ENCODE assay signal across 18 cellular contexts in genomic region chr17:17102176-17102575, GRCh38. TPM values are rescaled to one million over a fixed set of nuclear protein-coding genes. Genes with fewer than 3 reads are reported as not detected.
DNase-seq lines count a peak whose midpoint lies in the region; ATAC-seq, FAIRE-seq and TF ChIP-seq lines count a peak whose summit lies in the region.
"Had no signal": no experiment of that assay in that cellular context is flagged by ENCODE, and none has a peak within 500 bp of the region (broad histone marks: within the 10 kb centered on the region; RNA-seq: fewer than 3 reads in every experiment).

No MANE protein-coding gene starts in this region.

- no CpG with 5 or more reads among the region's 6 CpGs for WGBS in trophoblast cell (ENCODE audit: extremely low coverage, insufficient coverage, insufficient read length)
- WGBS in smooth muscle cell (ENCODE audit: low lambda C conversion rate), result 98% methylated on average over 6 of the region's 6 CpGs
- 92 to 96% (median 94%) methylated on average over 6 of the region's 6 CpGs for WGBS in small intestine, 3 donors

- no peak for ATAC-seq in GM18517 (IDR thresholded peaks at IDR 0.05; ENCODE audit: unreplicated experiment)

- H4K20me1 ChIP-seq in BLaER1 treated with 17β-estradiol and CSF1 and Interleukin-3, amounts not matched to agents 10 nM and 100 nM, result peaks cover 51 to 100% (median 99%) of the 10 kb centered on the region in 11 experiments; a peak in 21 of 22 replicates
- H4K20me1 ChIP-seq in smooth muscle cell (ENCODE audit: low read depth), result peaks cover 100% of the 10 kb centered on the region

- DNase-seq in G401 (ENCODE audit: low spot score), result peak; percentile 57
- DNase-seq in dorsolateral prefrontal cortex, result no peak
- no peak for DNase-seq in trophoblast cell
- no peak for DNase-seq in smooth muscle cell (lab: John Stamatoyannopoulos, UW; ENCODE audit: unreplicated experiment)
- no peak for DNase-seq in small intestine
- no peak for DNase-seq in activated T-cell treated with anti-CD3 and anti-CD28 coated beads, Interleukin-2, amount 50 U/mL, for 48 hours
- DNase-seq: ACHN; AML-193; CD4-positive, CD25-positive, alpha-beta regulatory T cell; KBM-7; NCI-H1436 treated with DMSO at 0.1 percent for 48 hours; NCI-H2029 treated with DMSO at 0.1 percent for 48 hours; NCI-H2171 treated with DMSO at 0.1 percent for 48 hours; NCI-H774; RPMI8226 had no signal

- intact Hi-C loops in dorsolateral prefrontal cortex (cut with DNase I), result loop anchor here in 1 of 2 donors (10.0 kb wide), 1 partner anchor 57 kb away; the partner anchor contains the start of gene MPRIP

- H2BK5ac ChIP-seq in trophoblast cell (ENCODE audit: low read depth, low read length, poor library complexity), result no peak overlapping the region

- peak overlapping the region in 9 of 11 experiments; percentile 23 to 69 (median 55); a peak in 17 of 22 replicates for H3K4me2 ChIP-seq in BLaER1 treated with 17β-estradiol and CSF1 and Interleukin-3, amounts not matched to agents 10 nM and 100 nM
- H3K4me2 ChIP-seq in trophoblast cell (ENCODE audit: low read length) (no peak overlapping the region), smooth muscle cell (no peak overlapping the region)

- no peak overlapping the region for H2BK12ac ChIP-seq in trophoblast cell (ENCODE audit: low read length)

- no peak overlapping the region for H3K14ac ChIP-seq in trophoblast cell (ENCODE audit: low read length)

- H4K12ac ChIP-seq in trophoblast cell (ENCODE audit: low read depth, low read length), result no peak overlapping the region

- H3K4me1 ChIP-seq in BLaER1 treated with 17β-estradiol and CSF1 and Interleukin-3, amounts not matched to agents 10 nM and 100 nM, result peaks cover 25 to 98% (median 88%) of the 10 kb centered on the region in 10 experiments
- H3K4me1 ChIP-seq in trophoblast cell (ENCODE audit: control insufficient read depth in 1 of 2, insufficient read depth in 2 of 2, low read length in 2 of 2) (peaks cover 4 to 17% of the 10 kb centered on the region in 2 experiments), smooth muscle cell (ENCODE audit: low read depth) (peaks cover 23% of the 10 kb centered on the region), small intestine (ENCODE audit: control insufficient read depth in 2 of 2, insufficient read depth in 1 of 2, low read depth in 1 of 2, low read length in 1 of 2) (peaks cover 0 to 6% of the 10 kb centered on the region in 2 donors)

- H3K9me3 ChIP-seq in BLaER1 treated with 17β-estradiol and CSF1 and Interleukin-3, amounts not matched to agents 10 nM and 100 nM (replicated peaks in 1 of 11), result no peaks in the 10 kb centered on the region
- H3K9me3 ChIP-seq in trophoblast cell (ENCODE audit: insufficient read depth, low read depth, low read length), result no peaks in the 10 kb centered on the region
- no peaks in the 10 kb centered on the region for H3K9me3 ChIP-seq in smooth muscle cell (replicated peaks; ENCODE audit: low read depth)
- H3K9me3 ChIP-seq in small intestine (ENCODE audit: control insufficient read depth, low read depth), result no peaks in the 10 kb centered on the region

- H3K27ac ChIP-seq in BLaER1 treated with 17β-estradiol and CSF1 and Interleukin-3, amounts not matched to agents 10 nM and 100 nM, result 0 out of 22 replicates have a peak overlapping the region, but pooled peaks of 1 of the 11 experiments have one; percentile 35
- H3K27ac ChIP-seq in dorsolateral prefrontal cortex (peak overlapping the region in 39 of 59 donors; percentile 3 to 88 (median 68)), trophoblast cell (ENCODE audit: low read depth, low read length) (no peak overlapping the region), smooth muscle cell (ENCODE audit: low read depth) (no peak overlapping the region), small intestine (ENCODE audit: low read depth in 1 of 2, low read length in 1 of 2) (peak overlapping the region in 1 of 2 donors; percentile 19)

- H3K79me2 ChIP-seq in trophoblast cell (ENCODE audit: control insufficient read depth, insufficient read depth, low read length, poor library complexity), result peaks cover 5% of the 10 kb centered on the region
- peaks cover 79% of the 10 kb centered on the region for H3K79me2 ChIP-seq in smooth muscle cell (ENCODE audit: low read depth)

- no peak overlapping the region for H2AK5ac ChIP-seq in trophoblast cell (ENCODE audit: low read length)

- TF ChIP-seq CTCF in dorsolateral prefrontal cortex (IDR thresholded peaks at IDR 0.05 in 54 of 56, conservative IDR thresholded peaks at IDR 0.05 in 2 of 56; ENCODE audit: low read depth in 1 of 56, partially characterized antibody in 56 of 56) (no peak), smooth muscle cell (IDR thresholded peaks at IDR 0.05; ENCODE audit: borderline replicate concordance, insufficient read depth, poor library complexity, severe bottlenecking) (no peak)

- no peak overlapping the region for H3K23ac ChIP-seq in trophoblast cell (ENCODE audit: low read length)

- peaks cover 7% of the 10 kb centered on the region for H3F3A ChIP-seq in smooth muscle cell (ENCODE audit: low read depth)

- H3K4ac ChIP-seq in trophoblast cell (ENCODE audit: low read depth, low read length), result no peak overlapping the region

- H2BK120ac ChIP-seq in trophoblast cell (ENCODE audit: insufficient read depth, low read length, poor library complexity), result no peak overlapping the region

- peak overlapping the region; percentile 61 for H3K18ac ChIP-seq in trophoblast cell (ENCODE audit: low read length)

- H3K9ac ChIP-seq in BLaER1 treated with 17β-estradiol and CSF1 and Interleukin-3, amounts not matched to agents 10 nM and 100 nM, result no peak overlapping the region
- H3K9ac ChIP-seq in trophoblast cell (ENCODE audit: low read length), result no peak overlapping the region
- no peak overlapping the region for H3K9ac ChIP-seq in smooth muscle cell (ENCODE audit: low read depth)

- no peaks in the 10 kb centered on the region for H3K79me1 ChIP-seq in trophoblast cell (ENCODE audit: low read length)

- H4K91ac ChIP-seq in trophoblast cell (ENCODE audit: low read depth, low read length), result no peak overlapping the region

- H3K4me3 ChIP-seq in BLaER1 treated with 17β-estradiol and CSF1 and Interleukin-3, amounts not matched to agents 10 nM and 100 nM, result no peak overlapping the region; a peak in 1 of 20 replicates
- H3K4me3 ChIP-seq in dorsolateral prefrontal cortex (no peak overlapping the region), trophoblast cell (ENCODE audit: low read depth, low read length) (no peak overlapping the region), smooth muscle cell (no peak overlapping the region), small intestine (ENCODE audit: low read depth in 1 of 2, low read length in 2 of 2) (no peak overlapping the region)

- FAIRE-seq in small intestine (lab: Jason Lieb, UNC), result no peak
- FAIRE-seq: H54 had no signal

- no peak overlapping the region for H2AFZ ChIP-seq in trophoblast cell (ENCODE audit: insufficient read depth, low read length, poor library complexity)
- H2AFZ ChIP-seq in smooth muscle cell (ENCODE audit: low read depth), result no peak overlapping the region

- peaks cover 9 to 82% (median 48%) of the 10 kb centered on the region in 11 experiments; a peak in 20 of 22 replicates for H3K36me3 ChIP-seq in BLaER1 treated with 17β-estradiol and CSF1 and Interleukin-3, amounts not matched to agents 10 nM and 100 nM
- H3K36me3 ChIP-seq in trophoblast cell (ENCODE audit: control insufficient read depth in 1 of 2, insufficient read depth in 2 of 2, low read length in 2 of 2) (peaks cover 18 to 30% of the 10 kb centered on the region in 2 experiments), smooth muscle cell (ENCODE audit: low read depth) (no peaks in the 10 kb centered on the region), small intestine (ENCODE audit: control insufficient read depth in 2 of 2, insufficient read depth in 2 of 2, low read length in 2 of 2) (peaks cover 0 to 3% of the 10 kb centered on the region in 2 donors)

- no peak overlapping the region for H4K8ac ChIP-seq in trophoblast cell (ENCODE audit: low read depth, low read length)

- in situ Hi-C loops in G401 (cut with HindIII; ENCODE audit: low sequenced_read_pairs), result no loop called here

- H3K27me3 ChIP-seq in BLaER1 treated with 17β-estradiol and CSF1 and Interleukin-3, amounts not matched to agents 10 nM and 100 nM, result no peaks in the 10 kb centered on the region
- H3K27me3 ChIP-seq in dorsolateral prefrontal cortex (no peaks in the 10 kb centered on the region), trophoblast cell (ENCODE audit: insufficient read depth, low read length) (no peaks in the 10 kb centered on the region), smooth muscle cell (ENCODE audit: low read depth) (no peaks in the 10 kb centered on the region), small intestine (ENCODE audit: control insufficient read depth in 2 of 2, insufficient read depth in 2 of 2, low read length in 2 of 2) (no peaks in the 10 kb centered on the region)

RNA-seq across cellular contexts. Expression of gene MPRIP, which starts 59.9 kb away (rescaled TPM):
- total RNA-seq in G401 (2014; rRNA removed; shearing (Covaris generic)), result 59.5 and 97.1 TPM in 2 replicates
- total RNA-seq in dorsolateral prefrontal cortex (100 to 1,000 TPM; 402 to 682 (median 476) TPM), smooth muscle cell (58.8 and 62.5 TPM in 2 replicates)
- 200 and 203 TPM in 2 replicates for polyA plus RNA-seq in trophoblast cell (2013)
- polyA plus RNA-seq in smooth muscle cell (67.2 and 69.3 TPM in 2 replicates), small intestine (100 to 1,000 TPM in 2 of 3 donors, 10 to 100 TPM in 1; 98.9 to 233 (median 219) TPM)

Comparison
In these comparisons a context has a peak if more than half of its experiments do, and no peak if none do; other contexts are left out.
1. H3K27ac ChIP-seq: peak in dorsolateral prefrontal cortex (39 of 59); none in trophoblast cell (single experiment) and smooth muscle cell (single experiment).
2. H3K4me2 ChIP-seq: peak in BLaER1 treated with 17β-estradiol and CSF1 and Interleukin-3, amounts not matched to agents 10 nM and 100 nM (9 of 11); none in trophoblast cell (single experiment) and smooth muscle cell (single experiment).